12 cellular contexts compared by ENCODE assay signal in genomic region chr1:119631086-119631432, GRCh38. TPM values are rescaled to one million over a fixed set of nuclear protein-coding genes. Genes with fewer than 3 reads are reported as not detected.
DNase-seq lines count a peak whose midpoint lies in the region; ATAC-seq and TF ChIP-seq lines count a peak whose summit lies in the region.
"Had no signal": no experiment of that assay in that cellular context is flagged by ENCODE, and none has a peak within 500 bp of the region (broad histone marks: within the 10 kb centered on the region; RNA-seq: fewer than 3 reads in every experiment).

No MANE protein-coding gene starts in this region.

- H3K4me1 Mint-ChIP-seq in WTC11, result peaks cover 34% of the 10 kb centered on the region
- H3K4me1 Mint-ChIP-seq in activated CD4-positive, alpha-beta memory T cell treated with anti-CD3 and anti-CD28 coated beads, Interleukin-2, amount 10 ng/mL, durations not matched to agents 7 days and 5 days, result peaks cover 1% of the 10 kb centered on the region
- H3K4me1 Mint-ChIP-seq: immature natural killer cell had no signal

- H3K27ac ChIP-seq in esophagus squamous epithelium (peak overlapping the region in 3 of 4 donors; percentile 59 to 69 (median 60)), muscle layer of duodenum (ENCODE audit: low read length) (no peak overlapping the region), thoracic aorta (peak overlapping the region; percentile 53 to 65)

- H3K4me3 ChIP-seq in esophagus squamous epithelium (peak overlapping the region; percentile 15 to 56 (median 31)), muscle layer of duodenum (ENCODE audit: low read depth in 1 of 2, low read length in 2 of 2) (peak overlapping the region; percentile 28 to 43), thoracic aorta (peak overlapping the region; percentile 62)
- H3K4me3 ChIP-seq: HAP-1 had no signal

- intact Hi-C loops in esophagus squamous epithelium (cut with DNase I), result no loop called here

- DNase-seq in WTC11 (ENCODE audit: low spot score), result no peak
- no peak for DNase-seq in esophagus squamous epithelium (lab: John Stamatoyannopoulos, UW)
- DNase-seq in thoracic aorta (ENCODE audit: low spot score), result no peak
- DNase-seq in activated CD4-positive, alpha-beta memory T cell treated with anti-CD3 and anti-CD28 coated beads, Interleukin-2, amount 10 ng/mL, durations not matched to agents 7 days and 5 days, result no peak
- no peak for DNase-seq in anterior cingulate cortex (lab: John Stamatoyannopoulos, UW)
- DNase-seq in DMS53 treated with DMSO at 0.1 percent for 48 hours (lab: John Stamatoyannopoulos, UW; ENCODE audit: unreplicated experiment), result no peak
- DNase-seq: activated naive CD4-positive, alpha-beta T cell treated with anti-CD3 and anti-CD28 coated beads, Interleukin-2, amount 50 U/mL, for 16 hours; effector memory CD8-positive, alpha-beta T cell; immature natural killer cell had no signal

- H3K36me3 ChIP-seq in esophagus squamous epithelium (no peaks in the 10 kb centered on the region), muscle layer of duodenum (ENCODE audit: control insufficient read depth in 1 of 2, insufficient read depth in 2 of 2, low read length in 2 of 2) (no peaks in the 10 kb centered on the region), thoracic aorta (no peaks in the 10 kb centered on the region)
- H3K36me3 ChIP-seq: HAP-1 had no signal

- peaks cover 0 to 10% (median 0%) of the 10 kb centered on the region in 4 donors for H3K27me3 ChIP-seq in esophagus squamous epithelium
- H3K27me3 ChIP-seq in muscle layer of duodenum (ENCODE audit: low read depth, low read length), result no peaks in the 10 kb centered on the region
- H3K27me3 ChIP-seq in thoracic aorta (replicated peaks; ENCODE audit: insufficient read depth), result no peaks in the 10 kb centered on the region

- TF ChIP-seq POLR2A in esophagus squamous epithelium (IDR thresholded peaks at IDR 0.05), result no peak

- 59 to 91% methylated on average over 5 to 12 of the region's 17 CpGs for WGBS in esophagus squamous epithelium, 2 donors

- H3K4me3 Mint-ChIP-seq in WTC11, result peak overlapping the region; percentile 26
- no peak overlapping the region for H3K4me3 Mint-ChIP-seq in activated CD4-positive, alpha-beta memory T cell treated with anti-CD3 and anti-CD28 coated beads, Interleukin-2, amount 10 ng/mL, durations not matched to agents 7 days and 5 days
- H3K4me3 Mint-ChIP-seq: effector memory CD8-positive, alpha-beta T cell; immature natural killer cell had no signal

- no peaks in the 10 kb centered on the region for H3K9me3 Mint-ChIP-seq in WTC11
- H3K9me3 Mint-ChIP-seq in activated CD4-positive, alpha-beta memory T cell treated with anti-CD3 and anti-CD28 coated beads, Interleukin-2, amount 10 ng/mL, durations not matched to agents 7 days and 5 days, result no peaks in the 10 kb centered on the region
- H3K9me3 Mint-ChIP-seq: effector memory CD8-positive, alpha-beta T cell had no signal

- H3K4me1 ChIP-seq in esophagus squamous epithelium (peaks cover 8 to 54% (median 18%) of the 10 kb centered on the region in 3 donors), muscle layer of duodenum (ENCODE audit: control insufficient read depth in 1 of 2, insufficient read depth in 2 of 2, low read length in 2 of 2) (peaks cover 17 to 49% of the 10 kb centered on the region in 2 donors), thoracic aorta (ENCODE audit: control insufficient read depth in 1 of 2, low read depth in 2 of 2) (peaks cover 25 to 48% of the 10 kb centered on the region in 2 donors)
- H3K4me1 ChIP-seq: HAP-1 had no signal

- POLR2A ChIA-PET in WTC11 (lab: Charles Lee), result interaction anchor here (1.3 kb wide), 1 partner anchor 16 kb away, joined by 3 read pairs; no protein-coding TSS in a partner anchor
- POLR2A ChIA-PET in activated CD4-positive, alpha-beta memory T cell treated with anti-CD3 and anti-CD28 coated beads, Interleukin-2, amount 10 ng/mL, durations not matched to agents 7 days and 5 days (lab: Charles Lee), result no interaction called here

- ATAC-seq in WTC11 (no peak; the same call in 1 of the 2 replicates), thoracic aorta (ENCODE audit: insufficient number of reproducible peaks, low FRiP score, low read depth) (no peak), GM21737 (IDR thresholded peaks at IDR 0.05; ENCODE audit: unreplicated experiment) (no peak)
- ATAC-seq: effector memory CD8-positive, alpha-beta T cell had no signal

- no peak overlapping the region; the same call in 1 of the 2 replicates for H3K27ac Mint-ChIP-seq in WTC11
- no peak overlapping the region for H3K27ac Mint-ChIP-seq in activated CD4-positive, alpha-beta memory T cell treated with anti-CD3 and anti-CD28 coated beads, Interleukin-2, amount 10 ng/mL, durations not matched to agents 7 days and 5 days
- H3K27ac Mint-ChIP-seq: effector memory CD8-positive, alpha-beta T cell; immature natural killer cell had no signal

- no peaks in the 10 kb centered on the region for H3K27me3 Mint-ChIP-seq in WTC11 (ENCODE audit: low read depth)
- peaks cover 56% of the 10 kb centered on the region for H3K27me3 Mint-ChIP-seq in activated CD4-positive, alpha-beta memory T cell treated with anti-CD3 and anti-CD28 coated beads, Interleukin-2, amount 10 ng/mL, durations not matched to agents 7 days and 5 days

- CTCF ChIA-PET in WTC11 (lab: Charles Lee), result interaction anchor here (1.2 to 3.4 kb wide), 5 partner anchors 17 to 44 kb away, joined by 3 to 19 read pairs (median 8); partner anchors contain the start of gene ZNF697
- CTCF ChIA-PET in activated CD4-positive, alpha-beta memory T cell treated with anti-CD3 and anti-CD28 coated beads, Interleukin-2, amount 10 ng/mL, durations not matched to agents 7 days and 5 days (lab: Charles Lee), result no interaction called here

- H3K9me3 ChIP-seq in esophagus squamous epithelium (no peaks in the 10 kb centered on the region), muscle layer of duodenum (ENCODE audit: control insufficient read depth in 1 of 2, low read length in 2 of 2) (no peaks in the 10 kb centered on the region), thoracic aorta (no peaks in the 10 kb centered on the region)
- H3K9me3 ChIP-seq: HAP-1 had no signal

- TF ChIP-seq CTCF in WTC11 (IDR thresholded peaks at IDR 0.05) (no peak), esophagus squamous epithelium (IDR thresholded peaks at IDR 0.05) (no peak), thoracic aorta (IDR thresholded peaks at IDR 0.05) (no peak)

- peaks cover 3% of the 10 kb centered on the region for H3K36me3 Mint-ChIP-seq in WTC11
- H3K36me3 Mint-ChIP-seq in activated CD4-positive, alpha-beta memory T cell treated with anti-CD3 and anti-CD28 coated beads, Interleukin-2, amount 10 ng/mL, durations not matched to agents 7 days and 5 days (ENCODE audit: low read depth), result no peaks in the 10 kb centered on the region
- H3K36me3 Mint-ChIP-seq: immature natural killer cell had no signal

TF ChIP-seq in WTC11, 78 proteins besides CTCF, POLR2A, EP300 and RAD21 (continues in another document):
- no peak for TF ChIP-seq TEAD1 (CRISPR knock-in tag; IDR thresholded peaks at IDR 0.05)
- no peak for TF ChIP-seq PREB (CRISPR knock-in tag; IDR thresholded peaks at IDR 0.05; ENCODE audit: borderline replicate concordance)
- no peak for TF ChIP-seq ZBTB21 (CRISPR knock-in tag; IDR thresholded peaks at IDR 0.05; ENCODE audit: borderline replicate concordance)
- TF ChIP-seq OVOL2 (CRISPR knock-in tag; IDR thresholded peaks at IDR 0.05; ENCODE audit: borderline replicate concordance), result no peak
- no peak for TF ChIP-seq CREB1 (CRISPR knock-in tag; IDR thresholded peaks at IDR 0.05)
- TF ChIP-seq ZMAT4 (CRISPR knock-in tag; IDR thresholded peaks at IDR 0.05), result no peak
- no peak for TF ChIP-seq ZNF396 (CRISPR knock-in tag; IDR thresholded peaks at IDR 0.05; ENCODE audit: borderline replicate concordance)
- TF ChIP-seq ZNF423 (CRISPR knock-in tag; IDR thresholded peaks at IDR 0.05), result no peak
- TF ChIP-seq NFATC4 (CRISPR knock-in tag; IDR thresholded peaks at IDR 0.05), result no peak
- no peak for TF ChIP-seq HMGXB4 (CRISPR knock-in tag; IDR thresholded peaks at IDR 0.05)

RNA-seq across cellular contexts. Expression of gene ZNF697, which starts 17.0 kb away (rescaled TPM):
- total RNA-seq in WTC11 (2021) (13.9 to 18.0 TPM (median 14.2 TPM) in 3 replicates), esophagus squamous epithelium (1 to 10 TPM in 2 of 4 donors, under 1 TPM in 2; 0.34 to 3.3 (median 1.4) TPM), thoracic aorta (1 to 10 TPM in 1 of 2 donors, under 1 TPM in 1; 0.95 to 4.1 TPM)
- total RNA-seq in activated CD4-positive, alpha-beta memory T cell treated with anti-CD3 and anti-CD28 coated beads, Interleukin-2, amount 10 ng/mL, durations not matched to agents 7 days and 5 days, result under 1 TPM; 0.13 to 0.15 TPM
